ENCODE assay signal across 8 cellular contexts in genomic region chr5:96661841-96662724, GRCh38. TPM values are rescaled to one million over a fixed set of nuclear protein-coding genes. Genes with fewer than 3 reads are reported as not detected.
A peak's percentile ranks its signal among the peaks of the same experiment; 100 is the strongest.
DNase-seq lines count a peak whose midpoint lies in the region; ATAC-seq and TF ChIP-seq lines count a peak whose summit lies in the region.

Gene CAST, plus strand, starts transcription at chr5:96662376. Its CDS starts 47 bp downstream, at chr5:96662423.

- no peaks in the 10 kb centered on the region for H3K36me3 ChIP-seq in HUES48 (ENCODE audit: control insufficient read depth, insufficient read depth, low read length)
- H3K36me3 ChIP-seq in cardiac muscle cell = no peaks in the 10 kb centered on the region

- H3K9ac ChIP-seq in HUES48 (ENCODE audit: low read depth, low read length) = no peak within 1 kb of the TSS

- intact Hi-C loops in posterior vena cava (cut with DNase I) = no loop called here

- DNase-seq in DMS153 treated with DMSO at 0.1 percent for 48 hours (lab: John Stamatoyannopoulos, UW; ENCODE audit: unreplicated experiment) (peak; percentile 14), SW 1271 (lab: John Stamatoyannopoulos, UW) (peak; percentile 91 to 98), cardiac muscle cell (ENCODE audit: low read depth in 1 of 2, low spot score in 1 of 2) (peak; percentile 94 to 98), posterior vena cava (ENCODE audit: low spot score) (peak; percentile 98), ureter (ENCODE audit: low spot score) (peak; percentile 95)
- peak; percentile 57 for DNase-seq in activated naive CD8-positive, alpha-beta T cell treated with anti-CD3 and anti-CD28 coated beads, Interleukin-2, amount 50 U/mL, for 16 hours (ENCODE audit: low read depth, low spot score)

- H3K27me3 ChIP-seq in HUES48 (ENCODE audit: control insufficient read depth, insufficient read depth, low read length) (peaks cover 36% of the 10 kb centered on the region), cardiac muscle cell (peaks cover 38% of the 10 kb centered on the region)

- no peaks in the 10 kb centered on the region for H3K9me3 ChIP-seq in HUES48 (ENCODE audit: control insufficient read depth, insufficient read depth, low read length)
- no peaks in the 10 kb centered on the region for H3K9me3 ChIP-seq in cardiac muscle cell (ENCODE audit: low read depth)

- H3K4me3 ChIP-seq in HUES48 (ENCODE audit: low read depth, low read length) (peak within 1 kb of the TSS; percentile 80), cardiac muscle cell (peak within 1 kb of the TSS; percentile 61)

- peaks cover 5% of the 10 kb centered on the region; the same call in 1 of the 2 replicates for H3K4me1 ChIP-seq in HUES48 (ENCODE audit: control insufficient read depth, insufficient read depth, low read length)
- no peaks in the 10 kb centered on the region for H3K4me1 ChIP-seq in cardiac muscle cell (ENCODE audit: low read depth)

- ATAC-seq in GM21423 (IDR thresholded peaks at IDR 0.05; ENCODE audit: unreplicated experiment) = peak; percentile 61

- TF ChIP-seq CTCF in cardiac muscle cell (IDR thresholded peaks at IDR 0.05; ENCODE audit: low read depth, low read length) = no peak

- H3K27ac ChIP-seq in HUES48 (ENCODE audit: low read depth, low read length) (peak within 1 kb of the TSS; percentile 27), cardiac muscle cell (no peak within 1 kb of the TSS)

RNA-seq across cellular contexts. Expression of gene CAST, which starts in this region (rescaled TPM):
- 83.0 and 101 TPM in 2 replicates for total RNA-seq in cardiac muscle cell
- polyA plus RNA-seq in cardiac muscle cell = 85.2 and 94.5 TPM in 2 replicates
- 100 to 1,000 TPM; 278 to 312 TPM for total RNA-seq in posterior vena cava
- total RNA-seq in ureter = 473 TPM

Comparison
In these comparisons a context has a peak if more than half of its experiments do, and no peak if none do; other contexts are left out.
1. DNase-seq: peak in every context shown above with its lines; median percentile 98 in posterior vena cava; 96 in cardiac muscle cell; 95 in ureter; 94 in SW 1271; 57 in activated naive CD8-positive, alpha-beta T cell treated with anti-CD3 and anti-CD28 coated beads, Interleukin-2, amount 50 U/mL, for 16 hours; 14 in DMS153 treated with DMSO at 0.1 percent for 48 hours.